ENCODE assay signal across 8 cellular contexts in genomic region chr4:122798101-122798500, GRCh38. TPM values are rescaled to one million over a fixed set of nuclear protein-coding genes. Genes with fewer than 3 reads are reported as not detected.
DNase-seq lines count a peak whose midpoint lies in the region; ATAC-seq and TF ChIP-seq lines count a peak whose summit lies in the region.

No MANE protein-coding gene starts in this region.

- no peaks in the 10 kb centered on the region for H3K36me3 ChIP-seq in right atrium auricular region
- no peaks in the 10 kb centered on the region for H3K36me3 ChIP-seq in skeletal muscle satellite cell (ENCODE audit: insufficient read depth, low read length)

- no peak overlapping the region for H3K4me3 Mint-ChIP-seq in activated CD8-positive, alpha-beta T cell treated with anti-CD3 and anti-CD28 coated beads for 36 hours
- H3K4me3 Mint-ChIP-seq in activated CD8-positive, alpha-beta T cell treated with anti-CD3 and anti-CD28 coated beads, Interleukin-2, amount 10 ng/mL, durations not matched to agents 7 days and 5 days: no peak overlapping the region
- no peak overlapping the region for H3K4me3 Mint-ChIP-seq in stimulated activated memory B cell treated with anti-CD40 and anti-IgM and Interleukin-4, amounts not matched to agents 10 μg/mL and 1 μg/mL and 100 μg/mL, for 72 hours
- no peak overlapping the region for H3K4me3 Mint-ChIP-seq in activated T-cell treated with anti-CD3 and anti-CD28 coated beads, Interleukin-2, amount 50 U/mL, for 72 hours

- POLR2A ChIA-PET in activated CD8-positive, alpha-beta T cell treated with anti-CD3 and anti-CD28 coated beads for 36 hours (lab: Charles Lee): no interaction called here
- POLR2A ChIA-PET in activated CD8-positive, alpha-beta T cell treated with anti-CD3 and anti-CD28 coated beads, Interleukin-2, amount 10 ng/mL, durations not matched to agents 7 days and 5 days (lab: Charles Lee): no interaction called here

- H3K27me3 ChIP-seq in right atrium auricular region (no peaks in the 10 kb centered on the region), skeletal muscle satellite cell (ENCODE audit: control insufficient read depth, insufficient read depth, low read length) (no peaks in the 10 kb centered on the region)

- intact Hi-C loops in activated CD8-positive, alpha-beta T cell treated with anti-CD3 and anti-CD28 coated beads for 36 hours (cut with micrococcal nuclease): no loop called here

- H3K36me3 Mint-ChIP-seq in activated CD8-positive, alpha-beta T cell treated with anti-CD3 and anti-CD28 coated beads for 36 hours (ENCODE audit: low read depth): no peaks in the 10 kb centered on the region
- H3K36me3 Mint-ChIP-seq in activated CD8-positive, alpha-beta T cell treated with anti-CD3 and anti-CD28 coated beads, Interleukin-2, amount 10 ng/mL, durations not matched to agents 7 days and 5 days (ENCODE audit: low read depth): no peaks in the 10 kb centered on the region
- H3K36me3 Mint-ChIP-seq in stimulated activated memory B cell treated with anti-CD40 and anti-IgM and Interleukin-4, amounts not matched to agents 10 μg/mL and 1 μg/mL and 100 μg/mL, for 72 hours: no peaks in the 10 kb centered on the region
- no peaks in the 10 kb centered on the region for H3K36me3 Mint-ChIP-seq in activated T-cell treated with anti-CD3 and anti-CD28 coated beads, Interleukin-2, amount 50 U/mL, for 72 hours (ENCODE audit: insufficient read depth in 2 of 2)

- H3K27ac Mint-ChIP-seq in activated CD8-positive, alpha-beta T cell treated with anti-CD3 and anti-CD28 coated beads for 36 hours: no peak overlapping the region
- no peak overlapping the region for H3K27ac Mint-ChIP-seq in activated CD8-positive, alpha-beta T cell treated with anti-CD3 and anti-CD28 coated beads, Interleukin-2, amount 10 ng/mL, durations not matched to agents 7 days and 5 days
- no peak overlapping the region for H3K27ac Mint-ChIP-seq in stimulated activated memory B cell treated with anti-CD40 and anti-IgM and Interleukin-4, amounts not matched to agents 10 μg/mL and 1 μg/mL and 100 μg/mL, for 72 hours
- no peak overlapping the region for H3K27ac Mint-ChIP-seq in activated T-cell treated with anti-CD3 and anti-CD28 coated beads, Interleukin-2, amount 50 U/mL, for 72 hours

- H3K4me1 Mint-ChIP-seq in activated CD8-positive, alpha-beta T cell treated with anti-CD3 and anti-CD28 coated beads for 36 hours (ENCODE audit: low read depth): no peaks in the 10 kb centered on the region
- H3K4me1 Mint-ChIP-seq in activated CD8-positive, alpha-beta T cell treated with anti-CD3 and anti-CD28 coated beads, Interleukin-2, amount 10 ng/mL, durations not matched to agents 7 days and 5 days (ENCODE audit: low read depth): no peaks in the 10 kb centered on the region
- H3K4me1 Mint-ChIP-seq in stimulated activated memory B cell treated with anti-CD40 and anti-IgM and Interleukin-4, amounts not matched to agents 10 μg/mL and 1 μg/mL and 100 μg/mL, for 72 hours: no peaks in the 10 kb centered on the region
- H3K4me1 Mint-ChIP-seq in activated T-cell treated with anti-CD3 and anti-CD28 coated beads, Interleukin-2, amount 50 U/mL, for 72 hours (ENCODE audit: low read depth): peaks cover 11% of the 10 kb centered on the region

- ATAC-seq in activated CD8-positive, alpha-beta T cell treated with anti-CD3 and anti-CD28 coated beads for 36 hours: peak; percentile 20
- no peak for ATAC-seq in activated CD8-positive, alpha-beta T cell treated with anti-CD3 and anti-CD28 coated beads, Interleukin-2, amount 10 ng/mL, durations not matched to agents 7 days and 5 days
- no peak for ATAC-seq in stimulated activated memory B cell treated with anti-CD40 and anti-IgM and Interleukin-4, amounts not matched to agents 10 μg/mL and 1 μg/mL and 100 μg/mL, for 72 hours
- no peak for ATAC-seq in activated T-cell treated with anti-CD3 and anti-CD28 coated beads, Interleukin-2, amount 50 U/mL, for 72 hours (replicated peaks in 1 of 2)

- DNase-seq in activated CD8-positive, alpha-beta T cell treated with anti-CD3 and anti-CD28 coated beads for 36 hours: no peak
- DNase-seq in activated CD8-positive, alpha-beta T cell treated with anti-CD3 and anti-CD28 coated beads, Interleukin-2, amount 10 ng/mL, durations not matched to agents 7 days and 5 days: no peak
- DNase-seq in LoVo (ENCODE audit: low spot score) (peak; percentile 90), right atrium auricular region (ENCODE audit: low spot score) (peak; percentile 60)
- DNase-seq in activated T-cell treated with anti-CD3 and anti-CD28 coated beads, Interleukin-2, amount 50 U/mL, for 72 hours: no peak

- TF ChIP-seq CTCF in activated CD8-positive, alpha-beta T cell treated with anti-CD3 and anti-CD28 coated beads for 36 hours (IDR thresholded peaks at IDR 0.05): no peak
- TF ChIP-seq CTCF in WI38 (IDR thresholded peaks at IDR 0.05; ENCODE audit: low read depth, low read length): no peak
- TF ChIP-seq CTCF in right atrium auricular region (IDR thresholded peaks at IDR 0.05): no peak

- 0 out of 2 replicates have a peak overlapping the region, but pooled peaks have one; percentile 33 for H3K4me3 ChIP-seq in WI38 (ENCODE audit: low read depth, low read length)
- H3K4me3 ChIP-seq in right atrium auricular region: peak overlapping the region in 1 of 2 donors; percentile 1
- peak overlapping the region; percentile 44 for H3K4me3 ChIP-seq in skeletal muscle satellite cell (ENCODE audit: low read length)

- H3K4me1 ChIP-seq in right atrium auricular region: peaks cover 0 to 14% of the 10 kb centered on the region in 2 donors
- H3K4me1 ChIP-seq in skeletal muscle satellite cell (ENCODE audit: control insufficient read depth, insufficient read depth, low read length): peaks cover 25% of the 10 kb centered on the region

- H3K9me3 Mint-ChIP-seq in activated CD8-positive, alpha-beta T cell treated with anti-CD3 and anti-CD28 coated beads for 36 hours: no peaks in the 10 kb centered on the region
- H3K9me3 Mint-ChIP-seq in activated CD8-positive, alpha-beta T cell treated with anti-CD3 and anti-CD28 coated beads, Interleukin-2, amount 10 ng/mL, durations not matched to agents 7 days and 5 days (ENCODE audit: insufficient read depth): no peaks in the 10 kb centered on the region
- no peaks in the 10 kb centered on the region for H3K9me3 Mint-ChIP-seq in stimulated activated memory B cell treated with anti-CD40 and anti-IgM and Interleukin-4, amounts not matched to agents 10 μg/mL and 1 μg/mL and 100 μg/mL, for 72 hours
- H3K9me3 Mint-ChIP-seq in activated T-cell treated with anti-CD3 and anti-CD28 coated beads, Interleukin-2, amount 50 U/mL, for 72 hours: no peaks in the 10 kb centered on the region

- H3K9me3 ChIP-seq in right atrium auricular region: no peaks in the 10 kb centered on the region
- H3K9me3 ChIP-seq in skeletal muscle satellite cell (replicated peaks; ENCODE audit: low read length): no peaks in the 10 kb centered on the region

- H3K27me3 Mint-ChIP-seq in activated CD8-positive, alpha-beta T cell treated with anti-CD3 and anti-CD28 coated beads for 36 hours: peaks cover 4% of the 10 kb centered on the region
- H3K27me3 Mint-ChIP-seq in activated CD8-positive, alpha-beta T cell treated with anti-CD3 and anti-CD28 coated beads, Interleukin-2, amount 10 ng/mL, durations not matched to agents 7 days and 5 days (ENCODE audit: low read depth): peaks cover 16% of the 10 kb centered on the region
- H3K27me3 Mint-ChIP-seq in stimulated activated memory B cell treated with anti-CD40 and anti-IgM and Interleukin-4, amounts not matched to agents 10 μg/mL and 1 μg/mL and 100 μg/mL, for 72 hours: no peaks in the 10 kb centered on the region
- peaks cover 20% of the 10 kb centered on the region for H3K27me3 Mint-ChIP-seq in activated T-cell treated with anti-CD3 and anti-CD28 coated beads, Interleukin-2, amount 50 U/mL, for 72 hours (ENCODE audit: low read depth)

- peak overlapping the region; percentile 76 for H3K4me2 ChIP-seq in skeletal muscle satellite cell (ENCODE audit: low read length)

- peak overlapping the region; percentile 74 for H3K9ac ChIP-seq in skeletal muscle satellite cell (ENCODE audit: low read depth, low read length)

- CTCF ChIA-PET in activated CD8-positive, alpha-beta T cell treated with anti-CD3 and anti-CD28 coated beads for 36 hours (lab: Charles Lee): no interaction called here
- CTCF ChIA-PET in activated CD8-positive, alpha-beta T cell treated with anti-CD3 and anti-CD28 coated beads, Interleukin-2, amount 10 ng/mL, durations not matched to agents 7 days and 5 days (lab: Charles Lee): no interaction called here

- H3K27ac ChIP-seq in right atrium auricular region: peak overlapping the region; percentile 4 to 44

RNA-seq across cellular contexts. Expression of gene FGF2, which starts 28.5 kb away (rescaled TPM):
- total RNA-seq in activated CD8-positive, alpha-beta T cell treated with anti-CD3 and anti-CD28 coated beads for 36 hours: under 1 TPM in 1 of 2 experiments, not detected in 1; 0.13 TPM
- under 1 TPM in 1 of 2 experiments, not detected in 1; 0.13 TPM for total RNA-seq in activated CD8-positive, alpha-beta T cell treated with anti-CD3 and anti-CD28 coated beads, Interleukin-2, amount 10 ng/mL, durations not matched to agents 7 days and 5 days
- total RNA-seq in right atrium auricular region: 10 to 100 TPM in 1 of 2 donors, 1 to 10 TPM in 1; 4.3 to 11.6 TPM
- total RNA-seq in skeletal muscle satellite cell (2012; rRNA removed): 26.9 and 53.0 TPM in 2 replicates
- 1 to 10 TPM; 2.7 to 4.8 TPM for total RNA-seq in activated T-cell treated with anti-CD3 and anti-CD28 coated beads, Interleukin-2, amount 50 U/mL, for 72 hours

Comparison
In these comparisons a context has a peak if more than half of its experiments do, and no peak if none do; other contexts are left out.
1. DNase-seq: peak in LoVo (single experiment) and right atrium auricular region (single experiment); none in activated CD8-positive, alpha-beta T cell treated with anti-CD3 and anti-CD28 coated beads for 36 hours (single experiment), activated CD8-positive, alpha-beta T cell treated with anti-CD3 and anti-CD28 coated beads, Interleukin-2, amount 10 ng/mL, durations not matched to agents 7 days and 5 days (single experiment) and activated T-cell treated with anti-CD3 and anti-CD28 coated beads, Interleukin-2, amount 50 U/mL, for 72 hours (0 of 2).